Comparison of ENCODE assay signal across 6 cellular contexts in the genomic region with DNA sequence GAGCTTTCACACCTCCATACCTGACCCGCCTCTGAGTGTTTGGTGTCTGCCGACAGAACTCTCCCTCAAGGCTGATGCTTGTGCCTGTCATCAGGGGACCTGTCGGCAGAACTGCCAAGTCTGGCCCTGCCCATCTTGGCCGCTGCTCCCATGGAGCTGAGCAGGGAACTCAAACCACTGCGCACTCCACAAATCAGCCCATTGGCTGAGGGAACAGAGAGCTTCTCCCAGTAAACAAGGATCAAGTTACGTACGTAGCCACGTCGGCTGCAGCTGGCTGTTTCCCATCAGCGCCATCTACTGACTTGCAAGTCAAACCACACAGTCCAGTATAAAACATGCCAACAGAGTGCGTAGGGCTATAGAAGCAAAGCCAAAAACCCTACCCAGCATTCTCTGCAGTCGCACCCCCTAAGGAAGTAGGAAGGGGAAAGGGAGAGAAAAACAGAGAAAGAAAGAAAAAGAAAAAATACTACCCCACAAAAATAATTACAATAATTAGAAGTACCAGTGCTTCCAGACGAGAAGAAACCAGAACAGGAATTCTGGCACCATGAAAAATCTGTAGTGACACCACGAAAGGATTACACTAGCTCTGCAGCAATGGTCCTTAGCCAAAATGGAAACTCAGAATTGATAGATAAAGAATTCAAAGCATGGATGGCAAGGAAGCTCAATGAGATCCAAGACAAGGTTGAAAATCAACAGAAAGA. TPM values are rescaled to one million over a fixed set of nuclear protein-coding genes. Genes with fewer than 3 reads are reported as not detected.
DNase-seq lines count a peak whose midpoint lies in the region; ATAC-seq and TF ChIP-seq lines count a peak whose summit lies in the region.

No MANE protein-coding gene starts in this region.

- H3K4me1 ChIP-seq in PC-9 (replicated peaks; ENCODE audit: insufficient read depth): no peaks in the 10 kb centered on the region

- H3F3A ChIP-seq in PC-9 (ENCODE audit: insufficient read depth, low read depth): no peaks in the 10 kb centered on the region

- H3K9me2 ChIP-seq in PC-9 (ENCODE audit: insufficient read depth): no peaks in the 10 kb centered on the region

- no peaks in the 10 kb centered on the region for H3K36me3 ChIP-seq in PC-9 (ENCODE audit: low read depth)

- H3K27ac ChIP-seq in PC-9: no peak overlapping the region

- H3K4me3 ChIP-seq in PC-9: no peak overlapping the region

- DNase-seq in NCI-H2081 (lab: John Stamatoyannopoulos, UW) (peak; percentile 31 to 35), NCI-H2081 treated with DMSO at 0.1 percent for 48 hours (lab: John Stamatoyannopoulos, UW) (no peak), PC-9 (peak; percentile 46 to 49), cardiac septum (ENCODE audit: low spot score) (peak; percentile 77), occipital lobe (lab: John Stamatoyannopoulos, UW) (no peak)

- no TSS peak for BruUV-seq in PC-9 (replicated peaks; lab: Mats Ljungman, UMichigan)

- CTCF ChIA-PET in PC-9 (lab: Charles Lee): interaction anchor here (0.7 kb wide), 1 partner anchor 15 kb away, joined by 3 read pairs; no protein-coding TSS in a partner anchor

- H3K79me2 ChIP-seq in PC-9 (ENCODE audit: low read depth): no peaks in the 10 kb centered on the region

- H3K27me3 ChIP-seq in PC-9 (ENCODE audit: insufficient read depth, low read depth): no peaks in the 10 kb centered on the region

- no peaks in the 10 kb centered on the region for H4K20me1 ChIP-seq in PC-9 (ENCODE audit: insufficient read depth)

- TF ChIP-seq CTCF in PC-9 (conservative IDR thresholded peaks at IDR 0.05): peak; percentile 51; the same call in 1 of the 2 replicates

- no peaks in the 10 kb centered on the region for H3K9me3 ChIP-seq in PC-9 (ENCODE audit: insufficient read depth, low read depth)

- peak overlapping the region; percentile 50 for H3K4me2 ChIP-seq in PC-9

- ATAC-seq in HG03097 (IDR thresholded peaks at IDR 0.05; ENCODE audit: low FRiP score, unreplicated experiment): no peak

- no peak overlapping the region for H2AFZ ChIP-seq in PC-9

- POLR2A ChIA-PET in PC-9 (lab: Charles Lee; ENCODE audit: unreplicated experiment): interaction anchor here (0.6 kb wide), 1 partner anchor 198 kb away, joined by 3 read pairs; no protein-coding TSS in a partner anchor

- intact Hi-C loops in PC-9 (cut with micrococcal nuclease; ENCODE audit: unreplicated experiment): loop anchor here (5.0 to 10.0 kb wide), 3 partner anchors 67 to 367 kb away; no protein-coding TSS in a partner anchor
- intact Hi-C loops in cardiac septum (cut with DNase I): loop anchor here (10.0 kb wide), 1 partner anchor 64 kb away; a partner anchor contains a TSS

RNA-seq across cellular contexts. Expression of a gene that starts 13.1 kb away (rescaled TPM):
- not detected in 2 replicates for total RNA-seq in PC-9 (2021)
- total RNA-seq in cardiac septum: not detected
- total RNA-seq in occipital lobe: not detected

RNA-seq across cellular contexts. Expression of a gene that starts 16.8 kb away (rescaled TPM):
- not detected in 2 replicates for total RNA-seq in PC-9 (2021)
- not detected for total RNA-seq in cardiac septum
- total RNA-seq in occipital lobe: not detected

RNA-seq across cellular contexts. Expression of a gene that starts 21.1 kb away (rescaled TPM):
- total RNA-seq in PC-9 (2021): not detected in 2 replicates
- not detected for total RNA-seq in cardiac septum
- not detected for total RNA-seq in occipital lobe

RNA-seq across cellular contexts. Expression of a gene that starts 31.1 kb away (rescaled TPM):
- total RNA-seq in PC-9 (2021) (not detected in 2 replicates), cardiac septum (not detected), occipital lobe (not detected)

RNA-seq across cellular contexts. Expression of a gene that starts 36.9 kb away (rescaled TPM):
- total RNA-seq in PC-9 (2021): not detected in 2 replicates
- total RNA-seq in cardiac septum: not detected
- total RNA-seq in occipital lobe: not detected

Comparison
In these comparisons a context has a peak if more than half of its experiments do, and no peak if none do; other contexts are left out.
1. DNase-seq: peak in NCI-H2081 (2 of 2), PC-9 (2 of 2) and cardiac septum (single experiment); none in NCI-H2081 treated with DMSO at 0.1 percent for 48 hours (single experiment) and occipital lobe (single experiment).